In genomic region chr10:12832096-12832495, GRCh38 we compare ENCODE assay signal across 20 cellular contexts.
DNase-seq lines count a peak whose midpoint lies in the region; ATAC-seq, FAIRE-seq and TF ChIP-seq lines count a peak whose summit lies in the region.
"Had no signal": no experiment of that assay in that cellular context is flagged by ENCODE, and none has a peak within 500 bp of the region (broad histone marks: within the 10 kb centered on the region; RNA-seq: fewer than 3 reads in every experiment).

No MANE protein-coding gene starts in this region.

- intact Hi-C loops in Right ventricle myocardium inferior (cut with DNase I), result no loop called here
- intact Hi-C loops in left ventricle myocardium superior (cut with micrococcal nuclease), result no loop called here
- intact Hi-C loops in pancreas (cut with DNase I), result no loop called here

- no peak for TF ChIP-seq CTCF in pancreas (IDR thresholded peaks at IDR 0.05)

- FAIRE-seq in pancreas (lab: Jason Lieb, UNC), result no peak
- FAIRE-seq: A549, D721Med, G401.6, GM12891, GM19239 had no signal

- no peaks in the 10 kb centered on the region for H3K9me3 ChIP-seq in pancreas
- H3K9me3 ChIP-seq: A549; BLaER1 treated with 17β-estradiol and CSF1 and Interleukin-3, amounts not matched to agents 10 nM and 100 nM; Caco-2 had no signal

- DNase-seq in Right ventricle myocardium inferior (ENCODE audit: missing footprints), result no peak
- DNase-seq in left ventricle myocardium superior, result no peak
- peak in 3 of 6 donors; percentile 37 to 52 (median 45) for DNase-seq in pancreas
- no peak for DNase-seq in effector CD4-positive, alpha-beta T cell
- DNase-seq in HPDE6-E6E7 (ENCODE audit: extremely low spot score), result no peak
- DNase-seq: AML-193; Caco-2; Calu3; CD4-positive, alpha-beta T cell; CD8-positive, alpha-beta T cell; DMS79 treated with DMSO at 0.1 percent for 48 hours; GF-D8 had no signal

- no peaks in the 10 kb centered on the region for H3K4me1 ChIP-seq in pancreas

- ATAC-seq in Right ventricle myocardium inferior, result peak; percentile 16
- ATAC-seq in left ventricle myocardium superior, result no peak
- peak; percentile 22 to 96 (median 76) for ATAC-seq in pancreas
- ATAC-seq: A549; CD8-positive, alpha-beta T cell had no signal

- no peak overlapping the region for H3K27ac ChIP-seq in pancreas
- H3K27ac ChIP-seq: 22Rv1; A549; BLaER1 treated with 17β-estradiol and CSF1 and Interleukin-3, amounts not matched to agents 10 nM and 100 nM; C4-2B had no signal

- H3K4me3 ChIP-seq in pancreas, result no peak overlapping the region
- H3K4me3 ChIP-seq: A549; BLaER1 treated with 17β-estradiol and CSF1 and Interleukin-3, amounts not matched to agents 10 nM and 100 nM had no signal

- no peaks in the 10 kb centered on the region for H3K27me3 ChIP-seq in pancreas
- H3K27me3 ChIP-seq: BLaER1 treated with 17β-estradiol and CSF1 and Interleukin-3, amounts not matched to agents 10 nM and 100 nM had no signal

- 66 to 68% methylated on average over 10 of the region's 10 CpGs for WGBS in pancreas, 2 donors

- no peaks in the 10 kb centered on the region for H3K36me3 ChIP-seq in pancreas
